In the genomic region with DNA sequence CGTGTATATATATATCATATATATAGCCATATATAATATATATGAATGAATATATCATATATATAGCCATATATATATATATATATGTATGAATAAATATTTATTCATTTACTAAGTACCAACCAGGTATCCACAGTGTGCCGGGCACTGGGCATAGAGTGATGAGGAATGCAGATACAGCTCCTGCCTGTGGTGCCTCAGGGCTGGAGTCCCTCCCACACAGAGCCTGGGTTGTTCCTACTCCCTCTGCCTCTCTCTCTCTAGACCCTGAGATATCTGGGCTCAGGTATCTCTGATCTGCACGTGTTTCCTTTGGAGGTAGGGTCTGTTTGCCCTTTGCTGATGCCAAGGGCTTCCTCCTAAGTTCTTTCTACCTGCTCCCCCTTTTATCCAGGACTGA, we compare ENCODE assay signal across 1 cellular context.
TF ChIP-seq lines count a peak whose summit lies in the region.

No MANE protein-coding gene starts in this region.

TF ChIP-seq in H1, 55 proteins besides CTCF, POLR2A, EP300 and RAD21:
- TF ChIP-seq POU5F1 (IDR thresholded peaks at IDR 0.05; ENCODE audit: low read depth, low read length) (no peak), CEBPB (IDR thresholded peaks at IDR 0.05; ENCODE audit: low read depth, low read length) (no peak), SIRT6 (IDR thresholded peaks at IDR 0.05; ENCODE audit: low read length) (no peak), SUZ12 (IDR thresholded peaks at IDR 0.05; ENCODE audit: low read length) (no peak), CTBP2 (IDR thresholded peaks at IDR 0.05; ENCODE audit: borderline replicate concordance, insufficient read depth, insufficient read length, low read length) (no peak), EZH2 (IDR thresholded peaks at IDR 0.05; ENCODE audit: low read depth, low read length, severe bottlenecking) (no peak), JUN (IDR thresholded peaks at IDR 0.05; ENCODE audit: low read depth, low read length) (no peak), PHF8 (conservative IDR thresholded peaks at IDR 0.05; ENCODE audit: low read depth, low read length) (no peak)
- TF ChIP-seq, protein P1, sequence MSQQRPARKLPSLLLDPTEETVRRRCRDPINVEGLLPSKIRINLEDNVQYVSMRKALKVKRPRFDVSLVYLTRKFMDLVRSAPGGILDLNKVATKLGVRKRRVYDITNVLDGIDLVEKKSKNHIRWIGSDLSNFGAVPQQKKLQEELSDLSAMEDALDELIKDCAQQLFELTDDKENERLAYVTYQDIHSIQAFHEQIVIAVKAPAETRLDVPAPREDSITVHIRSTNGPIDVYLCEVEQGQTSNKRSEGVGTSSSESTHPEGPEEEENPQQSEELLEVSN (IDR thresholded peaks at IDR 0.05): no peak
- TF ChIP-seq, protein P2, sequence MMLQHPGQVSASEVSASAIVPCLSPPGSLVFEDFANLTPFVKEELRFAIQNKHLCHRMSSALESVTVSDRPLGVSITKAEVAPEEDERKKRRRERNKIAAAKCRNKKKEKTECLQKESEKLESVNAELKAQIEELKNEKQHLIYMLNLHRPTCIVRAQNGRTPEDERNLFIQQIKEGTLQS (IDR thresholded peaks at IDR 0.05; ENCODE audit: insufficient read depth, low read depth, low read length): no peak
- TF ChIP-seq, protein P3, sequence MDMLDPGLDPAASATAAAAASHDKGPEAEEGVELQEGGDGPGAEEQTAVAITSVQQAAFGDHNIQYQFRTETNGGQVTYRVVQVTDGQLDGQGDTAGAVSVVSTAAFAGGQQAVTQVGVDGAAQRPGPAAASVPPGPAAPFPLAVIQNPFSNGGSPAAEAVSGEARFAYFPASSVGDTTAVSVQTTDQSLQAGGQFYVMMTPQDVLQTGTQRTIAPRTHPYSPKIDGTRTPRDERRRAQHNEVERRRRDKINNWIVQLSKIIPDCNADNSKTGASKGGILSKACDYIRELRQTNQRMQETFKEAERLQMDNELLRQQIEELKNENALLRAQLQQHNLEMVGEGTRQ (IDR thresholded peaks at IDR 0.05; ENCODE audit: low read length): no peak
